17 cellular contexts compared by ENCODE assay signal in the genomic region with DNA sequence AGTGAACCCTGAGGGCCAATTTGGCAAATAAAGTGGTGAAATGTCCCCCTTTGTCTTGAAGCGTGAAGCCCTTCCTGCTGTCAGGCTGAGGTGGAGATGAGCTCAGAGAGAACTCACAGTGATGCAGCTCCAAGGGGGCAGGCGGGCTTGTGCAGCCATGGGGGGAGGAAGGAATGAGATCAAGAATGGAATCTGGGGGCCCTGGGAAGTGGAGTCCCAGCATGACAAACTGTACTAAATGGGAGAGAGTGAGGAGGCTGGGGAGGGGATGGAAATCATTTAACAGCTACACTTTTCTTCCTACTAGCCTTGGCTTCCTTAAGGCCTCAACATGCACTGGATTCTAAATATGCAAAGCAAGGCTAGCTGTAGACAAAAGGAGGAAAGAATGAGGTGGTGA.
A peak's percentile ranks its signal among the peaks of the same experiment; 100 is the strongest.
DNase-seq lines count a peak whose midpoint lies in the region; ATAC-seq and TF ChIP-seq lines count a peak whose summit lies in the region.
"Had no signal": no experiment of that assay in that cellular context is flagged by ENCODE, and none has a peak within 500 bp of the region (broad histone marks: within the 10 kb centered on the region; RNA-seq: fewer than 3 reads in every experiment).

No MANE protein-coding gene starts in this region.

- peaks cover 4 to 19% (median 14%) of the 10 kb centered on the region in 4 donors for H3K4me1 Mint-ChIP-seq in CD4-positive, CD25-positive, alpha-beta regulatory T cell
- H3K4me1 Mint-ChIP-seq in CD8-positive, alpha-beta T cell (ENCODE audit: low read depth): peaks cover 17% of the 10 kb centered on the region
- no peaks in the 10 kb centered on the region for H3K4me1 Mint-ChIP-seq in activated T-helper 17 cell treated with anti-CD3 and anti-CD28 coated beads, Interleukin-2, amount 50 U/mL, for 72 hours
- H3K4me1 Mint-ChIP-seq in neural crest cell: no peaks in the 10 kb centered on the region
- H3K4me1 Mint-ChIP-seq in activated CD4-positive, alpha-beta memory T cell treated with anti-CD3 and anti-CD28 coated beads, Interleukin-2, amount 10 ng/mL, durations not matched to agents 7 days and 5 days: no peaks in the 10 kb centered on the region

- no peak overlapping the region for H3K4me3 ChIP-seq in CD4-positive, CD25-positive, alpha-beta regulatory T cell (ENCODE audit: low read depth, low read length)
- no peak overlapping the region for H3K4me3 ChIP-seq in CD8-positive, alpha-beta T cell (ENCODE audit: low read depth, low read length)
- no peak overlapping the region for H3K4me3 ChIP-seq in BE2C (ENCODE audit: low read depth, low read length)
- H3K4me3 ChIP-seq: BLaER1, GM12878, K562 had no signal

- CTCF ChIA-PET in CD8-positive, alpha-beta T cell (lab: Charles Lee): interaction anchor here (1.0 to 2.0 kb wide), 4 partner anchors 10 to 83 kb away, joined by 3 to 8 read pairs (median 4); no protein-coding TSS in a partner anchor
- CTCF ChIA-PET in activated CD4-positive, alpha-beta memory T cell treated with anti-CD3 and anti-CD28 coated beads, Interleukin-2, amount 10 ng/mL, durations not matched to agents 7 days and 5 days (lab: Charles Lee): interaction anchor here (0.6 kb wide), 1 partner anchor 29 kb away, joined by 3 read pairs; no protein-coding TSS in a partner anchor

- no peak overlapping the region for H3K4me3 Mint-ChIP-seq in CD4-positive, CD25-positive, alpha-beta regulatory T cell
- no peak overlapping the region for H3K4me3 Mint-ChIP-seq in CD8-positive, alpha-beta T cell
- no peak overlapping the region for H3K4me3 Mint-ChIP-seq in activated T-helper 17 cell treated with anti-CD3 and anti-CD28 coated beads, Interleukin-2, amount 50 U/mL, for 72 hours
- no peak overlapping the region for H3K4me3 Mint-ChIP-seq in neural crest cell
- no peak overlapping the region for H3K4me3 Mint-ChIP-seq in activated CD4-positive, alpha-beta memory T cell treated with anti-CD3 and anti-CD28 coated beads, Interleukin-2, amount 10 ng/mL, durations not matched to agents 7 days and 5 days

- H3K27ac Mint-ChIP-seq in CD4-positive, CD25-positive, alpha-beta regulatory T cell: peak overlapping the region; percentile 24 to 93 (median 33)
- peak overlapping the region; percentile 53 for H3K27ac Mint-ChIP-seq in CD8-positive, alpha-beta T cell
- H3K27ac Mint-ChIP-seq in activated T-helper 17 cell treated with anti-CD3 and anti-CD28 coated beads, Interleukin-2, amount 50 U/mL, for 72 hours: peak overlapping the region; percentile 1
- peak overlapping the region; percentile 40 for H3K27ac Mint-ChIP-seq in neural crest cell (ENCODE audit: unreplicated experiment)
- no peak overlapping the region for H3K27ac Mint-ChIP-seq in activated CD4-positive, alpha-beta memory T cell treated with anti-CD3 and anti-CD28 coated beads, Interleukin-2, amount 10 ng/mL, durations not matched to agents 7 days and 5 days

- H3K27me3 ChIP-seq in CD4-positive, CD25-positive, alpha-beta regulatory T cell (ENCODE audit: control insufficient read depth, insufficient read depth, low read length): no peaks in the 10 kb centered on the region
- H3K27me3 ChIP-seq in CD8-positive, alpha-beta T cell (ENCODE audit: insufficient read depth, low read length): no peaks in the 10 kb centered on the region
- no peaks in the 10 kb centered on the region for H3K27me3 ChIP-seq in BE2C
- H3K27me3 ChIP-seq: BLaER1 had no signal

- TF ChIP-seq CTCF in CD8-positive, alpha-beta T cell (IDR thresholded peaks at IDR 0.05): no peak
- TF ChIP-seq CTCF in neural crest cell (conservative IDR thresholded peaks at IDR 0.05) (no peak), BE2C (IDR thresholded peaks at IDR 0.05; ENCODE audit: low read depth, low read length) (no peak)

- peaks cover 5% of the 10 kb centered on the region for H3K36me3 ChIP-seq in CD4-positive, CD25-positive, alpha-beta regulatory T cell (ENCODE audit: control insufficient read depth, insufficient read depth, low read length)
- peaks cover 3% of the 10 kb centered on the region for H3K36me3 ChIP-seq in CD8-positive, alpha-beta T cell (ENCODE audit: insufficient read depth, low read length)
- 0 out of 2 replicates have a peak, but pooled peaks cover 3% of the 10 kb centered on the region for H3K36me3 ChIP-seq in BE2C

- intact Hi-C loops in CD8-positive, alpha-beta T cell (cut with DNase I, micrococcal nuclease): no loop called here

- no peak overlapping the region for H3K27ac ChIP-seq in CD4-positive, CD25-positive, alpha-beta regulatory T cell (ENCODE audit: insufficient read depth, low read length, poor library complexity, severe bottlenecking)
- no peak overlapping the region for H3K27ac ChIP-seq in CD8-positive, alpha-beta T cell (ENCODE audit: low read depth, low read length)
- H3K27ac ChIP-seq: BLaER1 had no signal

- POLR2A ChIA-PET in CD8-positive, alpha-beta T cell (lab: Charles Lee): interaction anchor here (0.5 kb wide), 1 partner anchor 133 kb away, joined by 3 read pairs; no protein-coding TSS in a partner anchor
- POLR2A ChIA-PET in activated CD4-positive, alpha-beta memory T cell treated with anti-CD3 and anti-CD28 coated beads, Interleukin-2, amount 10 ng/mL, durations not matched to agents 7 days and 5 days (lab: Charles Lee): no interaction called here

- no peaks in the 10 kb centered on the region for H3K4me1 ChIP-seq in CD4-positive, CD25-positive, alpha-beta regulatory T cell (ENCODE audit: control insufficient read depth, insufficient read depth, low read length, poor library complexity, severe bottlenecking)
- H3K4me1 ChIP-seq in CD8-positive, alpha-beta T cell (ENCODE audit: insufficient read depth, low read length): peaks cover 5% of the 10 kb centered on the region
- H3K4me1 ChIP-seq in BE2C: peaks cover 5% of the 10 kb centered on the region; the same call in 1 of the 2 replicates
- H3K4me1 ChIP-seq: BLaER1 had no signal

- H3K27me3 Mint-ChIP-seq in CD4-positive, CD25-positive, alpha-beta regulatory T cell: no peaks in the 10 kb centered on the region
- no peaks in the 10 kb centered on the region for H3K27me3 Mint-ChIP-seq in CD8-positive, alpha-beta T cell (ENCODE audit: low read depth)
- H3K27me3 Mint-ChIP-seq in activated T-helper 17 cell treated with anti-CD3 and anti-CD28 coated beads, Interleukin-2, amount 50 U/mL, for 72 hours: no peaks in the 10 kb centered on the region
- no peaks in the 10 kb centered on the region for H3K27me3 Mint-ChIP-seq in neural crest cell (ENCODE audit: low read depth)
- no peaks in the 10 kb centered on the region for H3K27me3 Mint-ChIP-seq in activated CD4-positive, alpha-beta memory T cell treated with anti-CD3 and anti-CD28 coated beads, Interleukin-2, amount 10 ng/mL, durations not matched to agents 7 days and 5 days

- ATAC-seq in CD4-positive, CD25-positive, alpha-beta regulatory T cell (ENCODE audit: low read depth in 2 of 2): no peak
- no peak for ATAC-seq in CD8-positive, alpha-beta T cell
- no peak for ATAC-seq in activated T-helper 17 cell treated with anti-CD3 and anti-CD28 coated beads, Interleukin-2, amount 50 U/mL, for 72 hours (replicated peaks)
- ATAC-seq in GM18867 (IDR thresholded peaks at IDR 0.05; ENCODE audit: unreplicated experiment) (no peak), GM21367 (IDR thresholded peaks at IDR 0.05; ENCODE audit: unreplicated experiment) (no peak)
- ATAC-seq: GM12878, K562 had no signal

- no peak for DNase-seq in CD4-positive, CD25-positive, alpha-beta regulatory T cell
- DNase-seq in CD8-positive, alpha-beta T cell: no peak
- DNase-seq in neural crest cell (ENCODE audit: low read depth, low spot score) (no peak), BE2C (no peak)
- no peak for DNase-seq in activated CD4-positive, alpha-beta memory T cell treated with anti-CD3 and anti-CD28 coated beads, Interleukin-2, amount 10 ng/mL, durations not matched to agents 7 days and 5 days
- DNase-seq: NCI-H1092 treated with DMSO at 0.1 percent for 48 hours; NCI-H1694; NCI-H2107; NCI-H226; NCI-H526 treated with DMSO at 0.1 percent for 48 hours; NK-92 treated with Interleukin-12 subunit alpha and Interleukin-12 subunit beta, amount 100 ng/mL, for 24 hours had no signal

- H3K9me3 Mint-ChIP-seq in CD4-positive, CD25-positive, alpha-beta regulatory T cell: peaks cover 0 to 14% (median 2%) of the 10 kb centered on the region in 7 donors
- peaks cover 5% of the 10 kb centered on the region for H3K9me3 Mint-ChIP-seq in CD8-positive, alpha-beta T cell
- H3K9me3 Mint-ChIP-seq in activated T-helper 17 cell treated with anti-CD3 and anti-CD28 coated beads, Interleukin-2, amount 50 U/mL, for 72 hours: no peaks in the 10 kb centered on the region
- H3K9me3 Mint-ChIP-seq in neural crest cell: no peaks in the 10 kb centered on the region
- no peaks in the 10 kb centered on the region for H3K9me3 Mint-ChIP-seq in activated CD4-positive, alpha-beta memory T cell treated with anti-CD3 and anti-CD28 coated beads, Interleukin-2, amount 10 ng/mL, durations not matched to agents 7 days and 5 days

- no peaks in the 10 kb centered on the region for H3K9me3 ChIP-seq in CD4-positive, CD25-positive, alpha-beta regulatory T cell (ENCODE audit: control insufficient read depth in 2 of 2, low read length in 2 of 2)
- no peaks in the 10 kb centered on the region for H3K9me3 ChIP-seq in CD8-positive, alpha-beta T cell (ENCODE audit: low read length)
- H3K9me3 ChIP-seq in BE2C: no peaks in the 10 kb centered on the region

- H3K36me3 Mint-ChIP-seq in CD4-positive, CD25-positive, alpha-beta regulatory T cell: peaks cover 41% of the 10 kb centered on the region
- peaks cover 67% of the 10 kb centered on the region for H3K36me3 Mint-ChIP-seq in CD8-positive, alpha-beta T cell
- peaks cover 11% of the 10 kb centered on the region for H3K36me3 Mint-ChIP-seq in activated T-helper 17 cell treated with anti-CD3 and anti-CD28 coated beads, Interleukin-2, amount 50 U/mL, for 72 hours (ENCODE audit: low read depth)
- H3K36me3 Mint-ChIP-seq in neural crest cell (ENCODE audit: low read depth): peaks cover 10% of the 10 kb centered on the region
- H3K36me3 Mint-ChIP-seq in activated CD4-positive, alpha-beta memory T cell treated with anti-CD3 and anti-CD28 coated beads, Interleukin-2, amount 10 ng/mL, durations not matched to agents 7 days and 5 days (ENCODE audit: low read depth): peaks cover 10% of the 10 kb centered on the region
